Comparison of ENCODE assay signal across 23 cellular contexts in the genomic region with DNA sequence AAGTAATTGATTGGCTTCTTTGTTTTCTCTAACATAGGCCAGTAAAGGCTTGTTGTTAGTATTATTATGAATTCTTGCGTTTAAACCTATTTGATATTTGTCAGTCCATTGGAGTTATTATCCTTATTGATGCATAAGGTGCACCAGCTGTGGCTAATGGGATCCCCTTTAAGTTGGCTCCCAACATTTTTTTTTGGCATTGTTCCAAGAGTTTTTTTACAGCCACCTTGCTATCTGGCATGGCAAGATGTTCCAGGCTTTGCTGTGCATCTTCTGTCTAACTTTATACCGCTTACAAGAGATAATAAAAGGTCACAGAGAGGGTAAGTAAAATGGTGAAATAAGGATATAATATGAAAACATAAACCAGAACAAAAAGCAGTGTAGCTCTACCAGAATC.
"Had no signal": no experiment of that assay in that cellular context is flagged by ENCODE, and none has a peak within 500 bp of the region (broad histone marks: within the 10 kb centered on the region; RNA-seq: fewer than 3 reads in every experiment).

No MANE protein-coding gene starts in this region.

- DNase-seq: activated CD4-positive, alpha-beta T cell treated with anti-CD3 and anti-CD28 coated beads for 48 hours; activated CD4-positive, alpha-beta T cell treated with anti-CD3 and anti-CD28 coated beads, Interleukin-2, amount 50 U/mL, for 4 hours; activated CD4-positive, CD25-positive, alpha-beta regulatory T cell treated with anti-CD3 and anti-CD28 coated beads, Interleukin-2, amount 50 U/mL, for 72 hours; activated CD8-positive, alpha-beta memory T cell treated with anti-CD3 and anti-CD28 coated beads, Interleukin-2, amount 50 U/mL, for 48 hours; activated CD8-positive, alpha-beta T cell treated with anti-CD3 and anti-CD28 coated beads, Interleukin-2, amount 10 ng/mL, durations not matched to agents 7 days and 5 days; activated naive CD4-positive, alpha-beta T cell treated with anti-CD3 and anti-CD28 coated beads, Interleukin-2, amount 50 U/mL, for 16 hours; activated naive CD8-positive, alpha-beta T cell treated with anti-CD3 and anti-CD28 coated beads, Interleukin-2, amount 10 ng/mL, durations not matched to agents 7 days and 5 days; activated T-cell treated with anti-CD3 and anti-CD28 coated beads, Interleukin-2, amount 50 U/mL, for 1 hour; aorta; central memory CD4-positive, alpha-beta T cell; NCI-H1092; NCI-H1436; NCI-H1694 treated with DMSO at 0.1 percent for 48 hours; NCI-H2029 treated with DMSO at 0.1 percent for 48 hours; NCI-H226; NCI-H69; SIG-M5; T-helper 17 cell; T-helper 9 cell had no signal

- H3K27me3 ChIP-seq: breast epithelium had no signal

- ATAC-seq: activated CD8-positive, alpha-beta T cell treated with anti-CD3 and anti-CD28 coated beads, Interleukin-2, amount 10 ng/mL, durations not matched to agents 7 days and 5 days; T-helper 17 cell; WTC11 had no signal

- H3K4me2 ChIP-seq: KMS-11 had no signal

- H3K9ac ChIP-seq: KMS-11 had no signal

- H3K4me3 ChIP-seq: breast epithelium, coronary artery had no signal

- H3K36me3 ChIP-seq: breast epithelium had no signal

- H3K9me3 ChIP-seq: breast epithelium had no signal

- H3K27ac ChIP-seq: breast epithelium, coronary artery, KMS-11 had no signal

- H3K4me1 ChIP-seq: breast epithelium had no signal
